ENCODE assay signal across 1 cellular context in the genomic region with DNA sequence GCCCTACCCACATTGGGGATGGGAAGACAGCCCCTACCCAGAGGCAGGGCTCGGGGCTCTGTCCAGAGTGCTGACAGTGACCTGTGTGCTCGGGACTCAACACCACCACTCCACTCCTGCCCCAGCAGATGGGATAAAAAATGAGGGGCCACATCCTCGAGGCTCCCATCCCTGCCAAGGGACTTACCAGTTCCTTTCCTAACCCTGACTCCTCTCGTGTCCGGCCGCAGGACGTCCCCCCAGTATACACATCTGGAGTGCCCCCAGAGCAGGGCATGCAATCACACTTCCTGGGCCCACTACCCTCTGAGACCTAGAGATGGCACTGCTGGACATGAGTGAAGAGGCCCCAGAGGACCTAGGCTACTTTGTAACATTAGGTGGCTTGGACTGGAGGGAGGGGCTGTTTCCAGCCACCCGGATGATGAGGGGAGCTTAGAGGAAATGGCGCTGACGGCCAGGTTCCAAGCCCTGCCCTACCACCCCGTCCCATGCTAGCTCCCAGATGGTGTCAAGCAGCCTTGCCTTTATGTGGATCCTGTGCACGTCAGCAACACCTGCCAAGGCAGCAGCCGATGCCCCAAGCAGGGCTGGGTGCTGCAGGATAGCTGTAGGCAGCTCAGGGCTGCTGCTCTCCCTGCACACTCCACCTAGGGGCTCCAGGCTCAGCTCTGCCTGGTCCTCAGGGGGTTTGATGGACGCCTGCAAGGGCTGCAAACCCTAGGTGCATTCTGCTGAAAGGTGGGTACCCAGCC.
TF ChIP-seq lines count a peak whose summit lies in the region.

No MANE protein-coding gene starts in this region.

TF ChIP-seq in K562, 482 proteins besides CTCF, POLR2A, EP300 and RAD21 (continued from another document and continues in another):
- TF ChIP-seq, protein P1, sequence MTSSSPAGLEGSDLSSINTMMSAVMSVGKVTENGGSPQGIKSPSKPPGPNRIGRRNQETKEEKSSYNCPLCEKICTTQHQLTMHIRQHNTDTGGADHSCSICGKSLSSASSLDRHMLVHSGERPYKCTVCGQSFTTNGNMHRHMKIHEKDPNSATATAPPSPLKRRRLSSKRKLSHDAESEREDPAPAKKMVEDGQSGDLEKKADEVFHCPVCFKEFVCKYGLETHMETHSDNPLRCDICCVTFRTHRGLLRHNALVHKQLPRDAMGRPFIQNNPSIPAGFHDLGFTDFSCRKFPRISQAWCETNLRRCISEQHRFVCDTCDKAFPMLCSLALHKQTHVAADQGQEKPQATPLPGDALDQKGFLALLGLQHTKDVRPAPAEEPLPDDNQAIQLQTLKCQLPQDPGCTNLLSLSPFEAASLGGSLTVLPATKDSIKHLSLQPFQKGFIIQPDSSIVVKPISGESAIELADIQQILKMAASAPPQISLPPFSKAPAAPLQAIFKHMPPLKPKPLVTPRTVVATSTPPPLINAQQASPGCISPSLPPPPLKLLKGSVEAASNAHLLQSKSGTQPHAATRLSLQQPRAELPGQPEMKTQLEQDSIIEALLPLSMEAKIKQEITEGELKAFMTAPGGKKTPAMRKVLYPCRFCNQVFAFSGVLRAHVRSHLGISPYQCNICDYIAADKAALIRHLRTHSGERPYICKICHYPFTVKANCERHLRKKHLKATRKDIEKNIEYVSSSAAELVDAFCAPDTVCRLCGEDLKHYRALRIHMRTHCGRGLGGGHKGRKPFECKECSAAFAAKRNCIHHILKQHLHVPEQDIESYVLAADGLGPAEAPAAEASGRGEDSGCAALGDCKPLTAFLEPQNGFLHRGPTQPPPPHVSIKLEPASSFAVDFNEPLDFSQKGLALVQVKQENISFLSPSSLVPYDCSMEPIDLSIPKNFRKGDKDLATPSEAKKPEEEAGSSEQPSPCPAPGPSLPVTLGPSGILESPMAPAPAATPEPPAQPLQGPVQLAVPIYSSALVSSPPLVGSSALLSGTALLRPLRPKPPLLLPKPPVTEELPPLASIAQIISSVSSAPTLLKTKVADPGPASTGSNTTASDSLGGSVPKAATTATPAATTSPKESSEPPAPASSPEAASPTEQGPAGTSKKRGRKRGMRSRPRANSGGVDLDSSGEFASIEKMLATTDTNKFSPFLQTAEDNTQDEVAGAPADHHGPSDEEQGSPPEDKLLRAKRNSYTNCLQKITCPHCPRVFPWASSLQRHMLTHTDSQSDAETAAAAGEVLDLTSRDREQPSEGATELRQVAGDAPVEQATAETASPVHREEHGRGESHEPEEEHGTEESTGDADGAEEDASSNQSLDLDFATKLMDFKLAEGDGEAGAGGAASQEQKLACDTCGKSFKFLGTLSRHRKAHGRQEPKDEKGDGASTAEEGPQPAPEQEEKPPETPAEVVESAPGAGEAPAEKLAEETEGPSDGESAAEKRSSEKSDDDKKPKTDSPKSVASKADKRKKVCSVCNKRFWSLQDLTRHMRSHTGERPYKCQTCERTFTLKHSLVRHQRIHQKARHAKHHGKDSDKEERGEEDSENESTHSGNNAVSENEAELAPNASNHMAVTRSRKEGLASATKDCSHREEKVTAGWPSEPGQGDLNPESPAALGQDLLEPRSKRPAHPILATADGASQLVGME (CRISPR knock-in tag; IDR thresholded peaks at IDR 0.05), result 0 out of 2 replicates have a peak, but pooled peaks have one; percentile 72
- TF ChIP-seq POLR2G (IDR thresholded peaks at IDR 0.05; ENCODE audit: low read depth, low read length) (peak; percentile 65), EWSR1 (IDR thresholded peaks at IDR 0.05; ENCODE audit: borderline replicate concordance, low read depth, partially characterized antibody) (no peak), NCOA4 (IDR thresholded peaks at IDR 0.05; ENCODE audit: partially characterized antibody) (no peak), ZFP30 (CRISPR knock-in tag; IDR thresholded peaks at IDR 0.05; ENCODE audit: borderline replicate concordance) (no peak), MTA2 (IDR thresholded peaks at IDR 0.05; ENCODE audit: low read depth) (no peak), RBM39 (optimal IDR thresholded peaks at IDR 0.05; ENCODE audit: low read depth, low read length) (no peak), PHF8 (IDR thresholded peaks at IDR 0.05; ENCODE audit: borderline replicate concordance, low read length) (no peak), ZNF57 (CRISPR knock-in tag; IDR thresholded peaks at IDR 0.05) (peak; percentile 82; the same call in 1 of the 2 replicates), RFX7 (CRISPR knock-in tag; IDR thresholded peaks at IDR 0.05) (no peak), EGR1 (conservative IDR thresholded peaks at IDR 0.05) (no peak), ZNF165 (CRISPR knock-in tag; IDR thresholded peaks at IDR 0.05; ENCODE audit: borderline replicate concordance) (no peak), SREBF2 (CRISPR knock-in tag; IDR thresholded peaks at IDR 0.05) (no peak), TAF9B (IDR thresholded peaks at IDR 0.05; ENCODE audit: partially characterized antibody) (no peak), SMAD4 (CRISPR knock-in tag; conservative IDR thresholded peaks at IDR 0.05) (peak; percentile 52), RBM25 (IDR thresholded peaks at IDR 0.05; ENCODE audit: low read depth, low read length, severe bottlenecking) (no peak), BRF1 (IDR thresholded peaks at IDR 0.05; ENCODE audit: borderline replicate concordance, extremely low read depth, insufficient read length) (no peak), ZNF3 (CRISPR knock-in tag; IDR thresholded peaks at IDR 0.05) (no peak), RAD51 (IDR thresholded peaks at IDR 0.05; ENCODE audit: borderline replicate concordance, low read depth) (no peak), PHB (CRISPR knock-in tag; IDR thresholded peaks at IDR 0.05) (peak; percentile 76; the same call in 1 of the 2 replicates), EHMT2 (IDR thresholded peaks at IDR 0.05) (peak; percentile 96), CEBPG (CRISPR knock-in tag; IDR thresholded peaks at IDR 0.05) (no peak), CEBPG (tag; conservative IDR thresholded peaks at IDR 0.05 in 1 of 2, IDR thresholded peaks at IDR 0.05 in 1 of 2) (no peak), KLF1 (tag; IDR thresholded peaks at IDR 0.05) (no peak), NCOR1 (IDR thresholded peaks at IDR 0.05) (no peak)
- TF ChIP-seq, protein P2, sequence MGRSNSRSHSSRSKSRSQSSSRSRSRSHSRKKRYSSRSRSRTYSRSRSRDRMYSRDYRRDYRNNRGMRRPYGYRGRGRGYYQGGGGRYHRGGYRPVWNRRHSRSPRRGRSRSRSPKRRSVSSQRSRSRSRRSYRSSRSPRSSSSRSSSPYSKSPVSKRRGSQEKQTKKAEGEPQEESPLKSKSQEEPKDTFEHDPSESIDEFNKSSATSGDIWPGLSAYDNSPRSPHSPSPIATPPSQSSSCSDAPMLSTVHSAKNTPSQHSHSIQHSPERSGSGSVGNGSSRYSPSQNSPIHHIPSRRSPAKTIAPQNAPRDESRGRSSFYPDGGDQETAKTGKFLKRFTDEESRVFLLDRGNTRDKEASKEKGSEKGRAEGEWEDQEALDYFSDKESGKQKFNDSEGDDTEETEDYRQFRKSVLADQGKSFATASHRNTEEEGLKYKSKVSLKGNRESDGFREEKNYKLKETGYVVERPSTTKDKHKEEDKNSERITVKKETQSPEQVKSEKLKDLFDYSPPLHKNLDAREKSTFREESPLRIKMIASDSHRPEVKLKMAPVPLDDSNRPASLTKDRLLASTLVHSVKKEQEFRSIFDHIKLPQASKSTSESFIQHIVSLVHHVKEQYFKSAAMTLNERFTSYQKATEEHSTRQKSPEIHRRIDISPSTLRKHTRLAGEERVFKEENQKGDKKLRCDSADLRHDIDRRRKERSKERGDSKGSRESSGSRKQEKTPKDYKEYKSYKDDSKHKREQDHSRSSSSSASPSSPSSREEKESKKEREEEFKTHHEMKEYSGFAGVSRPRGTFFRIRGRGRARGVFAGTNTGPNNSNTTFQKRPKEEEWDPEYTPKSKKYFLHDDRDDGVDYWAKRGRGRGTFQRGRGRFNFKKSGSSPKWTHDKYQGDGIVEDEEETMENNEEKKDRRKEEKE (IDR thresholded peaks at IDR 0.05; ENCODE audit: borderline replicate concordance in 1 of 2, control insufficient read depth in 1 of 2, low read depth in 2 of 2, low read length in 1 of 2), result no peak
- TF ChIP-seq, protein P3, sequence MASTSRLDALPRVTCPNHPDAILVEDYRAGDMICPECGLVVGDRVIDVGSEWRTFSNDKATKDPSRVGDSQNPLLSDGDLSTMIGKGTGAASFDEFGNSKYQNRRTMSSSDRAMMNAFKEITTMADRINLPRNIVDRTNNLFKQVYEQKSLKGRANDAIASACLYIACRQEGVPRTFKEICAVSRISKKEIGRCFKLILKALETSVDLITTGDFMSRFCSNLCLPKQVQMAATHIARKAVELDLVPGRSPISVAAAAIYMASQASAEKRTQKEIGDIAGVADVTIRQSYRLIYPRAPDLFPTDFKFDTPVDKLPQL (IDR thresholded peaks at IDR 0.05; ENCODE audit: extremely low read depth, insufficient read length), result no peak
- TF ChIP-seq, protein P4, sequence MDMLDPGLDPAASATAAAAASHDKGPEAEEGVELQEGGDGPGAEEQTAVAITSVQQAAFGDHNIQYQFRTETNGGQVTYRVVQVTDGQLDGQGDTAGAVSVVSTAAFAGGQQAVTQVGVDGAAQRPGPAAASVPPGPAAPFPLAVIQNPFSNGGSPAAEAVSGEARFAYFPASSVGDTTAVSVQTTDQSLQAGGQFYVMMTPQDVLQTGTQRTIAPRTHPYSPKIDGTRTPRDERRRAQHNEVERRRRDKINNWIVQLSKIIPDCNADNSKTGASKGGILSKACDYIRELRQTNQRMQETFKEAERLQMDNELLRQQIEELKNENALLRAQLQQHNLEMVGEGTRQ (CRISPR knock-in tag; IDR thresholded peaks at IDR 0.05), result no peak; the same call in 1 of the 2 replicates
- TF ChIP-seq, protein P5, sequence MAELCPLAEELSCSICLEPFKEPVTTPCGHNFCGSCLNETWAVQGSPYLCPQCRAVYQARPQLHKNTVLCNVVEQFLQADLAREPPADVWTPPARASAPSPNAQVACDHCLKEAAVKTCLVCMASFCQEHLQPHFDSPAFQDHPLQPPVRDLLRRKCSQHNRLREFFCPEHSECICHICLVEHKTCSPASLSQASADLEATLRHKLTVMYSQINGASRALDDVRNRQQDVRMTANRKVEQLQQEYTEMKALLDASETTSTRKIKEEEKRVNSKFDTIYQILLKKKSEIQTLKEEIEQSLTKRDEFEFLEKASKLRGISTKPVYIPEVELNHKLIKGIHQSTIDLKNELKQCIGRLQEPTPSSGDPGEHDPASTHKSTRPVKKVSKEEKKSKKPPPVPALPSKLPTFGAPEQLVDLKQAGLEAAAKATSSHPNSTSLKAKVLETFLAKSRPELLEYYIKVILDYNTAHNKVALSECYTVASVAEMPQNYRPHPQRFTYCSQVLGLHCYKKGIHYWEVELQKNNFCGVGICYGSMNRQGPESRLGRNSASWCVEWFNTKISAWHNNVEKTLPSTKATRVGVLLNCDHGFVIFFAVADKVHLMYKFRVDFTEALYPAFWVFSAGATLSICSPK (IDR thresholded peaks at IDR 0.05; ENCODE audit: borderline replicate concordance), result no peak
- TF ChIP-seq, protein P6, sequence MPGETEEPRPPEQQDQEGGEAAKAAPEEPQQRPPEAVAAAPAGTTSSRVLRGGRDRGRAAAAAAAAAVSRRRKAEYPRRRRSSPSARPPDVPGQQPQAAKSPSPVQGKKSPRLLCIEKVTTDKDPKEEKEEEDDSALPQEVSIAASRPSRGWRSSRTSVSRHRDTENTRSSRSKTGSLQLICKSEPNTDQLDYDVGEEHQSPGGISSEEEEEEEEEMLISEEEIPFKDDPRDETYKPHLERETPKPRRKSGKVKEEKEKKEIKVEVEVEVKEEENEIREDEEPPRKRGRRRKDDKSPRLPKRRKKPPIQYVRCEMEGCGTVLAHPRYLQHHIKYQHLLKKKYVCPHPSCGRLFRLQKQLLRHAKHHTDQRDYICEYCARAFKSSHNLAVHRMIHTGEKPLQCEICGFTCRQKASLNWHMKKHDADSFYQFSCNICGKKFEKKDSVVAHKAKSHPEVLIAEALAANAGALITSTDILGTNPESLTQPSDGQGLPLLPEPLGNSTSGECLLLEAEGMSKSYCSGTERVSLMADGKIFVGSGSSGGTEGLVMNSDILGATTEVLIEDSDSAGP (CRISPR knock-in tag; IDR thresholded peaks at IDR 0.05), result 0 out of 2 replicates have a peak, but pooled peaks have one; percentile 62
- TF ChIP-seq, protein P7, sequence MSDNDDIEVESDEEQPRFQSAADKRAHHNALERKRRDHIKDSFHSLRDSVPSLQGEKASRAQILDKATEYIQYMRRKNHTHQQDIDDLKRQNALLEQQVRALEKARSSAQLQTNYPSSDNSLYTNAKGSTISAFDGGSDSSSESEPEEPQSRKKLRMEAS (CRISPR knock-in tag; IDR thresholded peaks at IDR 0.05), result no peak
- TF ChIP-seq, protein P8, sequence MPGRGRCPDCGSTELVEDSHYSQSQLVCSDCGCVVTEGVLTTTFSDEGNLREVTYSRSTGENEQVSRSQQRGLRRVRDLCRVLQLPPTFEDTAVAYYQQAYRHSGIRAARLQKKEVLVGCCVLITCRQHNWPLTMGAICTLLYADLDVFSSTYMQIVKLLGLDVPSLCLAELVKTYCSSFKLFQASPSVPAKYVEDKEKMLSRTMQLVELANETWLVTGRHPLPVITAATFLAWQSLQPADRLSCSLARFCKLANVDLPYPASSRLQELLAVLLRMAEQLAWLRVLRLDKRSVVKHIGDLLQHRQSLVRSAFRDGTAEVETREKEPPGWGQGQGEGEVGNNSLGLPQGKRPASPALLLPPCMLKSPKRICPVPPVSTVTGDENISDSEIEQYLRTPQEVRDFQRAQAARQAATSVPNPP (IDR thresholded peaks at IDR 0.05; ENCODE audit: borderline replicate concordance, insufficient read depth, insufficient read length), result no peak
- TF ChIP-seq, protein P9, sequence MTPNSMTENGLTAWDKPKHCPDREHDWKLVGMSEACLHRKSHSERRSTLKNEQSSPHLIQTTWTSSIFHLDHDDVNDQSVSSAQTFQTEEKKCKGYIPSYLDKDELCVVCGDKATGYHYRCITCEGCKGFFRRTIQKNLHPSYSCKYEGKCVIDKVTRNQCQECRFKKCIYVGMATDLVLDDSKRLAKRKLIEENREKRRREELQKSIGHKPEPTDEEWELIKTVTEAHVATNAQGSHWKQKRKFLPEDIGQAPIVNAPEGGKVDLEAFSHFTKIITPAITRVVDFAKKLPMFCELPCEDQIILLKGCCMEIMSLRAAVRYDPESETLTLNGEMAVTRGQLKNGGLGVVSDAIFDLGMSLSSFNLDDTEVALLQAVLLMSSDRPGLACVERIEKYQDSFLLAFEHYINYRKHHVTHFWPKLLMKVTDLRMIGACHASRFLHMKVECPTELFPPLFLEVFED (CRISPR knock-in tag; conservative IDR thresholded peaks at IDR 0.05), result no peak; the same call in 1 of the 2 replicates
- TF ChIP-seq, protein P10, sequence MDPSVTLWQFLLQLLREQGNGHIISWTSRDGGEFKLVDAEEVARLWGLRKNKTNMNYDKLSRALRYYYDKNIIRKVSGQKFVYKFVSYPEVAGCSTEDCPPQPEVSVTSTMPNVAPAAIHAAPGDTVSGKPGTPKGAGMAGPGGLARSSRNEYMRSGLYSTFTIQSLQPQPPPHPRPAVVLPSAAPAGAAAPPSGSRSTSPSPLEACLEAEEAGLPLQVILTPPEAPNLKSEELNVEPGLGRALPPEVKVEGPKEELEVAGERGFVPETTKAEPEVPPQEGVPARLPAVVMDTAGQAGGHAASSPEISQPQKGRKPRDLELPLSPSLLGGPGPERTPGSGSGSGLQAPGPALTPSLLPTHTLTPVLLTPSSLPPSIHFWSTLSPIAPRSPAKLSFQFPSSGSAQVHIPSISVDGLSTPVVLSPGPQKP (CRISPR knock-in tag; IDR thresholded peaks at IDR 0.05), result no peak
- TF ChIP-seq, protein P11, sequence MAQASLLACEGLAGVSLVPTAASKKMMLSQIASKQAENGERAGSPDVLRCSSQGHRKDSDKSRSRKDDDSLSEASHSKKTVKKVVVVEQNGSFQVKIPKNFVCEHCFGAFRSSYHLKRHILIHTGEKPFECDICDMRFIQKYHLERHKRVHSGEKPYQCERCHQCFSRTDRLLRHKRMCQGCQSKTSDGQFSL (CRISPR knock-in tag; IDR thresholded peaks at IDR 0.05), result peak; percentile 69; the same call in 1 of the 2 replicates
- TF ChIP-seq, protein P11 (tag; IDR thresholded peaks at IDR 0.05), result no peak
